In genomic region chr20:59439243-59439642, GRCh38 we compare ENCODE assay signal across 28 cellular contexts.
DNase-seq lines count a peak whose midpoint lies in the region; ATAC-seq and TF ChIP-seq lines count a peak whose summit lies in the region.
"Had no signal": no experiment of that assay in that cellular context is flagged by ENCODE, and none has a peak within 500 bp of the region (broad histone marks: within the 10 kb centered on the region; RNA-seq: fewer than 3 reads in every experiment).

No MANE protein-coding gene starts in this region.

- H3K27ac ChIP-seq in GM23338 (ENCODE audit: low read depth) (no peak overlapping the region), OCI-LY3 (ENCODE audit: low read length) (no peak overlapping the region), gastroesophageal sphincter (no peak overlapping the region)
- no peak overlapping the region for H3K27ac ChIP-seq in effector memory CD4-positive, alpha-beta T cell (ENCODE audit: insufficient read depth, low read length, poor library complexity, severe bottlenecking)
- H3K27ac ChIP-seq: BLaER1, lower lobe of right lung, RWPE1, SK-N-MC, skin epidermis, thoracic aorta had no signal

- peak in 1 of 2 experiments; percentile 58 for DNase-seq in Caco-2
- DNase-seq in GM23338 (ENCODE audit: low spot score) = no peak
- peak; percentile 32 for DNase-seq in iPS-NIHi7 (ENCODE audit: extremely low spot score)
- no peak for DNase-seq in effector memory CD4-positive, alpha-beta T cell
- DNase-seq in MG63 = no peak
- DNase-seq: activated CD4-positive, alpha-beta memory T cell treated with anti-CD3 and anti-CD28 coated beads, Interleukin-2, amount 10 ng/mL, durations not matched to agents 7 days and 5 days; activated CD4-positive, CD25-positive, alpha-beta regulatory T cell treated with anti-CD3 and anti-CD28 coated beads, Interleukin-2, amount 50 U/mL, for 72 hours; amygdala; DMS79 treated with DMSO at 0.1 percent for 48 hours; HCEC 1CT; kidney glomerular epithelial cell; lower lobe of right lung; NCI-H1105 treated with DMSO at 0.1 percent for 48 hours; NCI-H1930; NCI-H526 treated with DMSO at 0.1 percent for 48 hours had no signal

- no peaks in the 10 kb centered on the region for H3K36me3 ChIP-seq in Caco-2 (ENCODE audit: control insufficient read depth, insufficient read depth, low read length)
- H3K36me3 ChIP-seq in GM23338 (ENCODE audit: insufficient read depth) = no peaks in the 10 kb centered on the region
- H3K36me3 ChIP-seq in OCI-LY3 (replicated peaks; ENCODE audit: low read depth, low read length) = no peaks in the 10 kb centered on the region
- no peaks in the 10 kb centered on the region for H3K36me3 ChIP-seq in effector memory CD4-positive, alpha-beta T cell (ENCODE audit: control insufficient read depth, insufficient read depth, low read length)
- no peaks in the 10 kb centered on the region for H3K36me3 ChIP-seq in MG63
- no peaks in the 10 kb centered on the region for H3K36me3 ChIP-seq in gastroesophageal sphincter
- H3K36me3 ChIP-seq: BLaER1, lower lobe of right lung, thoracic aorta had no signal

- TF ChIP-seq CTCF in Caco-2 (IDR thresholded peaks at IDR 0.05; ENCODE audit: insufficient read depth in 1 of 2, low read depth in 1 of 2, low read length in 1 of 2, severe bottlenecking in 1 of 2, unreplicated experiment in 1 of 2) = peak; percentile 41 to 69
- TF ChIP-seq CTCF in GM23338 (conservative IDR thresholded peaks at IDR 0.05; ENCODE audit: low read depth in 2 of 2) = peak; percentile 11 to 32; a peak in 2 of 4 replicates
- TF ChIP-seq CTCF in OCI-LY3 (IDR thresholded peaks at IDR 0.05; ENCODE audit: low read depth, low read length) = peak; percentile 44
- TF ChIP-seq CTCF in gastroesophageal sphincter (IDR thresholded peaks at IDR 0.05) = no peak

- ATAC-seq in GM23338 = peak; percentile 60
- no peak for ATAC-seq in gastroesophageal sphincter
- ATAC-seq in GM19351 (IDR thresholded peaks at IDR 0.05; ENCODE audit: unreplicated experiment) = no peak
- ATAC-seq: lower lobe of right lung had no signal

- intact Hi-C loops in Caco-2 (cut with micrococcal nuclease; ENCODE audit: unreplicated experiment) = loop anchor here (1.0 kb wide), 2 partner anchors 16 to 57 kb away; no protein-coding TSS in a partner anchor

- H3K4me3 Mint-ChIP-seq in Caco-2 (ENCODE audit: unreplicated experiment) = no peak overlapping the region
- no peak overlapping the region for H3K4me3 Mint-ChIP-seq in GM23338
- H3K4me3 Mint-ChIP-seq: activated CD4-positive, alpha-beta memory T cell treated with anti-CD3 and anti-CD28 coated beads, Interleukin-2, amount 10 ng/mL, durations not matched to agents 7 days and 5 days; activated naive CD4-positive, alpha-beta T cell treated with anti-CD3 and anti-CD28 coated beads, Interleukin-2, amount 50 U/mL, for 24 hours; nephron; stimulated activated naive CD8-positive, alpha-beta T cell treated with anti-CD3 and anti-CD28 coated beads, Interleukin-15, Interleukin-2, amounts not matched to agents 100 ng/mL and 50 ng/mL, for 24 hours; T-helper 1 cell treated with Interleukin-12 subunit alpha and Interleukin-12 subunit beta and Interleukin-4 antibody, amounts not matched to agents 30 μg/mL and 1 μg/mL, for 36 hours had no signal

- H3K27ac Mint-ChIP-seq in Caco-2 (ENCODE audit: unreplicated experiment) (no peak overlapping the region), GM23338 (no peak overlapping the region)
- H3K27ac Mint-ChIP-seq: activated CD4-positive, alpha-beta memory T cell treated with anti-CD3 and anti-CD28 coated beads, Interleukin-2, amount 10 ng/mL, durations not matched to agents 7 days and 5 days; activated naive CD4-positive, alpha-beta T cell treated with anti-CD3 and anti-CD28 coated beads, Interleukin-2, amount 50 U/mL, for 24 hours; activated T-helper 2 cell treated with anti-CD3 and anti-CD28 coated beads, Interferon-gamma antibody, Interleukin-2, Interleukin-4, amounts not matched to agents 10 μg/mL and 5 μg/mL and 100 μg/mL, durations not matched to agents 14 hours and 24 hours and 36 hours; nephron; stimulated activated naive CD8-positive, alpha-beta T cell treated with anti-CD3 and anti-CD28 coated beads, Interleukin-15, Interleukin-2, amounts not matched to agents 100 ng/mL and 50 ng/mL, for 24 hours; T-helper 1 cell treated with Interleukin-12 subunit alpha and Interleukin-12 subunit beta and Interleukin-4 antibody, amounts not matched to agents 30 μg/mL and 1 μg/mL, for 36 hours had no signal

- no peak overlapping the region for H3K4me2 ChIP-seq in GM23338
- no peak overlapping the region for H3K4me2 ChIP-seq in OCI-LY3 (ENCODE audit: low read length)
- H3K4me2 ChIP-seq: BLaER1 had no signal

- H3K27me3 Mint-ChIP-seq in Caco-2 (ENCODE audit: insufficient read depth, unreplicated experiment) = peaks cover 29% of the 10 kb centered on the region
- peaks cover 15% of the 10 kb centered on the region for H3K27me3 Mint-ChIP-seq in GM23338 (ENCODE audit: insufficient read depth, low read depth, poor library complexity)

- H3K36me3 Mint-ChIP-seq in Caco-2 (ENCODE audit: insufficient read depth, unreplicated experiment) = no peaks in the 10 kb centered on the region
- H3K36me3 Mint-ChIP-seq in GM23338 (ENCODE audit: low read depth) = no peaks in the 10 kb centered on the region
- H3K36me3 Mint-ChIP-seq: activated naive CD4-positive, alpha-beta T cell treated with anti-CD3 and anti-CD28 coated beads, Interleukin-2, amount 50 U/mL, for 24 hours had no signal

- CTCF ChIA-PET in Caco-2 (lab: Charles Lee) = interaction anchor here (0.5 to 2.7 kb wide), 8 partner anchors 8 to 76 kb away, joined by 3 to 28 read pairs (median 3); no protein-coding TSS in a partner anchor

- H3K79me2 ChIP-seq in GM23338 (replicated peaks; ENCODE audit: insufficient read depth) (no peaks in the 10 kb centered on the region), OCI-LY3 (ENCODE audit: low read length) (no peaks in the 10 kb centered on the region)

- H3K4me3 ChIP-seq in Caco-2 (ENCODE audit: low read depth, low read length) (no peak overlapping the region), GM23338 (no peak overlapping the region), OCI-LY3 (ENCODE audit: low read length) (no peak overlapping the region), MG63 (no peak overlapping the region), gastroesophageal sphincter (no peak overlapping the region)
- H3K4me3 ChIP-seq in effector memory CD4-positive, alpha-beta T cell (ENCODE audit: insufficient read depth, low read depth, low read length, poor library complexity, severe bottlenecking) = no peak overlapping the region
- H3K4me3 ChIP-seq: BLaER1, lower lobe of right lung, SK-N-MC, skin epidermis, thoracic aorta had no signal

- WGBS in gastroesophageal sphincter (ENCODE audit: low coverage in 1 of 2), 2 donors = 100% methylated on average over 1 of the region's 7 CpGs

- BruUV-seq in Caco-2 (replicated peaks; lab: Mats Ljungman, UMichigan) = no TSS peak

- POLR2A ChIA-PET in Caco-2 (lab: Charles Lee) = no interaction called here

- H2AFZ ChIP-seq in GM23338 (no peak overlapping the region), OCI-LY3 (ENCODE audit: low read depth, low read length) (no peak overlapping the region)

- no peaks in the 10 kb centered on the region for H3K9me2 ChIP-seq in GM23338 (ENCODE audit: insufficient read depth)

- H3K9me3 Mint-ChIP-seq in Caco-2 (ENCODE audit: unreplicated experiment) = no peaks in the 10 kb centered on the region
- no peaks in the 10 kb centered on the region for H3K9me3 Mint-ChIP-seq in GM23338
- H3K9me3 Mint-ChIP-seq: activated CD4-positive, alpha-beta memory T cell treated with anti-CD3 and anti-CD28 coated beads, Interleukin-2, amount 10 ng/mL, durations not matched to agents 7 days and 5 days; activated naive CD4-positive, alpha-beta T cell treated with anti-CD3 and anti-CD28 coated beads, Interleukin-2, amount 50 U/mL, for 24 hours; activated T-helper 2 cell treated with anti-CD3 and anti-CD28 coated beads, Interferon-gamma antibody, Interleukin-2, Interleukin-4, amounts not matched to agents 10 μg/mL and 5 μg/mL and 100 μg/mL, durations not matched to agents 14 hours and 24 hours and 36 hours; nephron; stimulated activated naive CD8-positive, alpha-beta T cell treated with anti-CD3 and anti-CD28 coated beads, Interleukin-15, Interleukin-2, amounts not matched to agents 100 ng/mL and 50 ng/mL, for 24 hours; T-helper 1 cell treated with Interleukin-12 subunit alpha and Interleukin-12 subunit beta and Interleukin-4 antibody, amounts not matched to agents 30 μg/mL and 1 μg/mL, for 36 hours had no signal

- H4K20me1 ChIP-seq in GM23338 (replicated peaks; ENCODE audit: insufficient read depth) (no peaks in the 10 kb centered on the region), OCI-LY3 (ENCODE audit: insufficient read depth, low read length) (no peaks in the 10 kb centered on the region)
- H4K20me1 ChIP-seq: BLaER1 had no signal

- TF ChIP-seq EP300 in gastroesophageal sphincter (IDR thresholded peaks at IDR 0.05) = no peak

- peaks cover 2% of the 10 kb centered on the region; the same call in 1 of the 2 replicates for H3K27me3 ChIP-seq in Caco-2 (replicated peaks; ENCODE audit: control insufficient read depth, insufficient read depth, low read length)
- no peaks in the 10 kb centered on the region for H3K27me3 ChIP-seq in GM23338 (ENCODE audit: insufficient read depth)
- H3K27me3 ChIP-seq in OCI-LY3 (ENCODE audit: low read depth, low read length) = peaks cover 55% of the 10 kb centered on the region
- H3K27me3 ChIP-seq in effector memory CD4-positive, alpha-beta T cell (replicated peaks; ENCODE audit: control insufficient read depth, insufficient read depth, low read length, poor library complexity, severe bottlenecking) = peaks cover 2% of the 10 kb centered on the region
- H3K27me3 ChIP-seq in MG63 = peaks cover 4% of the 10 kb centered on the region; the same call in 1 of the 2 replicates
- H3K27me3 ChIP-seq in gastroesophageal sphincter = peaks cover 52% of the 10 kb centered on the region
- H3K27me3 ChIP-seq: BLaER1 had no signal

- H3F3A ChIP-seq in GM23338 (replicated peaks; ENCODE audit: low read depth) = no peaks in the 10 kb centered on the region

- H3K9ac ChIP-seq in OCI-LY3 (ENCODE audit: low read length) = no peak overlapping the region
- H3K9ac ChIP-seq: BLaER1 had no signal

- H3K4me1 ChIP-seq in Caco-2 (peaks cover 7% of the 10 kb centered on the region; the same call in 1 of the 2 replicates), GM23338 (ENCODE audit: insufficient read depth) (no peaks in the 10 kb centered on the region), OCI-LY3 (ENCODE audit: low read length) (no peaks in the 10 kb centered on the region), gastroesophageal sphincter (no peaks in the 10 kb centered on the region)
- no peaks in the 10 kb centered on the region for H3K4me1 ChIP-seq in effector memory CD4-positive, alpha-beta T cell (ENCODE audit: control insufficient read depth, insufficient read depth, low read length, poor library complexity, severe bottlenecking)
- H3K4me1 ChIP-seq: lower lobe of right lung had no signal

- H3K4me1 Mint-ChIP-seq in Caco-2 (ENCODE audit: low read depth, unreplicated experiment) (no peaks in the 10 kb centered on the region), GM23338 (peaks cover 9% of the 10 kb centered on the region; the same call in 2 of the 3 replicates)
- H3K4me1 Mint-ChIP-seq: activated CD4-positive, alpha-beta memory T cell treated with anti-CD3 and anti-CD28 coated beads, Interleukin-2, amount 10 ng/mL, durations not matched to agents 7 days and 5 days had no signal

- H3K9me3 ChIP-seq in Caco-2 = no peaks in the 10 kb centered on the region
- H3K9me3 ChIP-seq in OCI-LY3 (ENCODE audit: insufficient read depth, low read length) = no peaks in the 10 kb centered on the region
- H3K9me3 ChIP-seq in effector memory CD4-positive, alpha-beta T cell (ENCODE audit: control insufficient read depth, low read length) = no peaks in the 10 kb centered on the region
- no peaks in the 10 kb centered on the region for H3K9me3 ChIP-seq in MG63
- H3K9me3 ChIP-seq in gastroesophageal sphincter = no peaks in the 10 kb centered on the region
- H3K9me3 ChIP-seq: BLaER1, lower lobe of right lung, thoracic aorta had no signal

- TF ChIP-seq POLR2A in gastroesophageal sphincter (IDR thresholded peaks at IDR 0.05) = no peak

Comparison
In these comparisons a context has a peak if more than half of its experiments do, and no peak if none do; other contexts are left out.
1. CTCF ChIP-seq: peak in Caco-2 (2 of 2), GM23338 (2 of 2) and OCI-LY3 (single experiment); none in gastroesophageal sphincter (0 of 4).